In genomic region chr10:18658301-18658991, GRCh38 we compare ENCODE assay signal across 1 cellular context.
TF ChIP-seq lines count a peak whose summit lies in the region.

No MANE protein-coding gene starts in this region.

TF ChIP-seq in HepG2, 621 proteins besides CTCF, POLR2A, EP300 and RAD21 (continued from another document and continues in another):
- TF ChIP-seq ZNF280B (CRISPR knock-in tag; IDR thresholded peaks at IDR 0.05; ENCODE audit: borderline replicate concordance) (no peak), ZNF7 (CRISPR knock-in tag; IDR thresholded peaks at IDR 0.05) (no peak), SP140L (CRISPR knock-in tag; IDR thresholded peaks at IDR 0.05; ENCODE audit: borderline replicate concordance) (no peak; the same call in 1 of the 2 replicates), FOXO4 (CRISPR knock-in tag; conservative IDR thresholded peaks at IDR 0.05) (0 out of 2 replicates have a peak, but pooled peaks have one; percentile 63), MEIS1 (CRISPR knock-in tag; IDR thresholded peaks at IDR 0.05; ENCODE audit: borderline replicate concordance) (no peak), ZNF382 (CRISPR knock-in tag; IDR thresholded peaks at IDR 0.05; ENCODE audit: borderline replicate concordance) (no peak), ZNF562 (CRISPR knock-in tag; IDR thresholded peaks at IDR 0.05; ENCODE audit: borderline replicate concordance) (no peak), ZNF24 (IDR thresholded peaks at IDR 0.05) (no peak), CEBPB (IDR thresholded peaks at IDR 0.05; ENCODE audit: borderline replicate concordance, low read depth, low read length) (no peak), E2F1 (CRISPR knock-in tag; IDR thresholded peaks at IDR 0.05) (no peak), ZFP82 (CRISPR knock-in tag; IDR thresholded peaks at IDR 0.05; ENCODE audit: borderline replicate concordance) (no peak), ARNT2 (CRISPR knock-in tag; IDR thresholded peaks at IDR 0.05; ENCODE audit: low read depth) (no peak), ZHX1 (CRISPR knock-in tag; IDR thresholded peaks at IDR 0.05; ENCODE audit: low read depth) (no peak), PRDM4 (CRISPR knock-in tag; IDR thresholded peaks at IDR 0.05; ENCODE audit: borderline replicate concordance) (no peak), POGZ (CRISPR knock-in tag; IDR thresholded peaks at IDR 0.05) (no peak), ZNF766 (CRISPR knock-in tag; IDR thresholded peaks at IDR 0.05; ENCODE audit: borderline replicate concordance) (no peak), DMAP1 (CRISPR knock-in tag; IDR thresholded peaks at IDR 0.05) (no peak; the same call in 1 of the 2 replicates), ISX (CRISPR knock-in tag; conservative IDR thresholded peaks at IDR 0.05) (no peak), ZNF329 (CRISPR knock-in tag; IDR thresholded peaks at IDR 0.05; ENCODE audit: low read depth) (no peak), KLF16 (CRISPR knock-in tag; IDR thresholded peaks at IDR 0.05) (no peak), ZNF570 (CRISPR knock-in tag; IDR thresholded peaks at IDR 0.05; ENCODE audit: borderline replicate concordance) (no peak), TBL1XR1 (IDR thresholded peaks at IDR 0.05; ENCODE audit: borderline replicate concordance, low read length, partially characterized antibody) (peak; percentile 12), HCFC1 (IDR thresholded peaks at IDR 0.05; ENCODE audit: low read depth, low read length) (no peak), XBP1 (CRISPR knock-in tag; IDR thresholded peaks at IDR 0.05) (no peak), ZNF546 (CRISPR knock-in tag; conservative IDR thresholded peaks at IDR 0.05) (no peak), ZNF615 (CRISPR knock-in tag; IDR thresholded peaks at IDR 0.05; ENCODE audit: borderline replicate concordance) (0 out of 2 replicates have a peak, but pooled peaks have one; percentile 20), ZNF713 (CRISPR knock-in tag; IDR thresholded peaks at IDR 0.05) (no peak), FOXK2 (IDR thresholded peaks at IDR 0.05) (no peak), ATF3 (CRISPR knock-in tag; IDR thresholded peaks at IDR 0.05) (no peak), MAX (IDR thresholded peaks at IDR 0.05) (no peak), AGO2 (optimal IDR thresholded peaks at IDR 0.05; ENCODE audit: low read depth, low read length) (no peak), DRAP1 (CRISPR knock-in tag; IDR thresholded peaks at IDR 0.05) (no peak), ZNF235 (CRISPR knock-in tag; IDR thresholded peaks at IDR 0.05; ENCODE audit: borderline replicate concordance) (no peak), HMG20A (CRISPR knock-in tag; IDR thresholded peaks at IDR 0.05; ENCODE audit: borderline replicate concordance) (no peak), ZNF296 (CRISPR knock-in tag; conservative IDR thresholded peaks at IDR 0.05) (no peak), SIX4 (CRISPR knock-in tag; IDR thresholded peaks at IDR 0.05) (no peak), PRDM10 (CRISPR knock-in tag; IDR thresholded peaks at IDR 0.05; ENCODE audit: low read depth) (no peak), ZNF737 (CRISPR knock-in tag; IDR thresholded peaks at IDR 0.05; ENCODE audit: borderline replicate concordance) (no peak), ZBTB7A (CRISPR knock-in tag; IDR thresholded peaks at IDR 0.05) (no peak), JARID2 (CRISPR knock-in tag; IDR thresholded peaks at IDR 0.05; ENCODE audit: insufficient replicate concordance) (no peak), TFE3 (CRISPR knock-in tag; IDR thresholded peaks at IDR 0.05) (no peak), GTF3A (CRISPR knock-in tag; conservative IDR thresholded peaks at IDR 0.05) (no peak), ZNF816 (CRISPR knock-in tag; IDR thresholded peaks at IDR 0.05; ENCODE audit: borderline replicate concordance) (no peak), RORA (CRISPR knock-in tag; IDR thresholded peaks at IDR 0.05) (peak; percentile 83; the same call in 1 of the 2 replicates), ZNF761 (CRISPR knock-in tag; conservative IDR thresholded peaks at IDR 0.05) (no peak), PLSCR1 (CRISPR knock-in tag; IDR thresholded peaks at IDR 0.05; ENCODE audit: borderline replicate concordance) (no peak), DPF2 (CRISPR knock-in tag; IDR thresholded peaks at IDR 0.05; ENCODE audit: borderline replicate concordance, low read depth) (no peak), PCBP2 (optimal IDR thresholded peaks at IDR 0.05; ENCODE audit: low read depth, low read length, poor library complexity, severe bottlenecking) (no peak), ZNF34 (CRISPR knock-in tag; IDR thresholded peaks at IDR 0.05; ENCODE audit: borderline replicate concordance) (no peak)
